ENCODE assay signal across 10 cellular contexts in the genomic region with DNA sequence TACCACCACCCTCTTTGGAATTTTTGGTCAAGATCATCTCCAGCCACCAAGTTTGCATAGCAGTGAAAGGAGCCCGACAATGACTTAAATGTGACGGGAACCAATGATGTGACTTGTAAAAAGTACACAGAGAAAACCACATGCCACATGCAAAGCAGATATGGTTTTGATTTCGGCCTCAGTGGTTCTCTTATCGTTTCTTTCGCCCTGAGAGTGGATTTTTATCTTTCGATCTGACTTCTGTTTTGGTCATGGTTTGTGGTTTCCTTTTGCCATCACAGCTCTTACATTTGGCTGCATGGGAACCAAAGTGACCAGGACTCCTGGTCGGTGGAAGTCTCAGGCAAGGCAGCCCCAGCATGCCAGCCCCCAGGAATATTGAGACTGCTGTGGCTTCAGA. TPM values are rescaled to one million over a fixed set of nuclear protein-coding genes. Genes with fewer than 3 reads are reported as not detected.
DNase-seq lines count a peak whose midpoint lies in the region; ATAC-seq and TF ChIP-seq lines count a peak whose summit lies in the region.
"Had no signal": no experiment of that assay in that cellular context is flagged by ENCODE, and none has a peak within 500 bp of the region (broad histone marks: within the 10 kb centered on the region; RNA-seq: fewer than 3 reads in every experiment).

No MANE protein-coding gene starts in this region.

- H3K27me3 Mint-ChIP-seq in activated CD8-positive, alpha-beta T cell treated with anti-CD3 and anti-CD28 coated beads, Interleukin-2, amount 10 ng/mL, durations not matched to agents 7 days and 5 days (ENCODE audit: low read depth), result peaks cover 64% of the 10 kb centered on the region

- POLR2A ChIA-PET in activated CD8-positive, alpha-beta T cell treated with anti-CD3 and anti-CD28 coated beads, Interleukin-2, amount 10 ng/mL, durations not matched to agents 7 days and 5 days (lab: Charles Lee), result no interaction called here

- peaks cover 42% of the 10 kb centered on the region for H3K4me1 ChIP-seq in BE2C

- peak overlapping the region; percentile 17 for H3K27ac Mint-ChIP-seq in activated CD8-positive, alpha-beta T cell treated with anti-CD3 and anti-CD28 coated beads, Interleukin-2, amount 10 ng/mL, durations not matched to agents 7 days and 5 days
- H3K27ac Mint-ChIP-seq: activated naive CD8-positive, alpha-beta T cell had no signal

- H3K9me3 ChIP-seq in BE2C, result no peaks in the 10 kb centered on the region
- H3K9me3 ChIP-seq: neutrophil had no signal

- CTCF ChIA-PET in activated CD8-positive, alpha-beta T cell treated with anti-CD3 and anti-CD28 coated beads, Interleukin-2, amount 10 ng/mL, durations not matched to agents 7 days and 5 days (lab: Charles Lee), result no interaction called here

- peak; percentile 94 for ATAC-seq in GM19328 (IDR thresholded peaks at IDR 0.05; ENCODE audit: unreplicated experiment)
- ATAC-seq in HG03139 (IDR thresholded peaks at IDR 0.05; ENCODE audit: unreplicated experiment), result peak; percentile 95
- ATAC-seq in activated CD8-positive, alpha-beta T cell treated with anti-CD3 and anti-CD28 coated beads, Interleukin-2, amount 10 ng/mL, durations not matched to agents 7 days and 5 days, result peak; percentile 60

- peak overlapping the region; percentile 25 for H3K4me3 ChIP-seq in BE2C (ENCODE audit: low read depth, low read length)

- H3K36me3 Mint-ChIP-seq in activated CD8-positive, alpha-beta T cell treated with anti-CD3 and anti-CD28 coated beads, Interleukin-2, amount 10 ng/mL, durations not matched to agents 7 days and 5 days (ENCODE audit: low read depth), result no peaks in the 10 kb centered on the region
- H3K36me3 Mint-ChIP-seq: activated naive CD8-positive, alpha-beta T cell had no signal

- no peak overlapping the region for H3K4me3 Mint-ChIP-seq in activated CD8-positive, alpha-beta T cell treated with anti-CD3 and anti-CD28 coated beads, Interleukin-2, amount 10 ng/mL, durations not matched to agents 7 days and 5 days
- H3K4me3 Mint-ChIP-seq: activated naive CD8-positive, alpha-beta T cell had no signal

- H3K36me3 ChIP-seq in BE2C, result no peaks in the 10 kb centered on the region
- H3K36me3 ChIP-seq: neutrophil had no signal

- peak; percentile 54 for DNase-seq in BE2C
- DNase-seq in activated CD8-positive, alpha-beta T cell treated with anti-CD3 and anti-CD28 coated beads, Interleukin-2, amount 10 ng/mL, durations not matched to agents 7 days and 5 days, result peak; percentile 53
- no peak for DNase-seq in NCI-H1092 (lab: John Stamatoyannopoulos, UW)
- DNase-seq in NCI-H82 treated with DMSO at 0.1 percent for 48 hours (lab: John Stamatoyannopoulos, UW; ENCODE audit: unreplicated experiment), result no peak
- DNase-seq in NCI-H2171 (lab: John Stamatoyannopoulos, UW), result no peak
- no peak for DNase-seq in NCI-H69 (lab: John Stamatoyannopoulos, UW)

- no peaks in the 10 kb centered on the region for H3K9me3 Mint-ChIP-seq in activated CD8-positive, alpha-beta T cell treated with anti-CD3 and anti-CD28 coated beads, Interleukin-2, amount 10 ng/mL, durations not matched to agents 7 days and 5 days (ENCODE audit: insufficient read depth)

- no peaks in the 10 kb centered on the region for H3K27me3 ChIP-seq in BE2C

- TF ChIP-seq CTCF in BE2C (IDR thresholded peaks at IDR 0.05; ENCODE audit: low read depth, low read length), result no peak

- H3K4me1 Mint-ChIP-seq in activated CD8-positive, alpha-beta T cell treated with anti-CD3 and anti-CD28 coated beads, Interleukin-2, amount 10 ng/mL, durations not matched to agents 7 days and 5 days (ENCODE audit: low read depth), result peaks cover 19% of the 10 kb centered on the region

RNA-seq across cellular contexts. Expression of a gene that starts 31.5 kb away (rescaled TPM):
- 41.5 TPM for polyA plus RNA-seq in BE2C (2012; ENCODE audit: insufficient read depth, insufficient read length, low read depth)
- total RNA-seq in activated CD8-positive, alpha-beta T cell treated with anti-CD3 and anti-CD28 coated beads, Interleukin-2, amount 10 ng/mL, durations not matched to agents 7 days and 5 days, result under 1 TPM; 0.26 to 0.42 TPM

Comparison
In these comparisons a context has a peak if more than half of its experiments do, and no peak if none do; other contexts are left out.
1. DNase-seq: peak in BE2C (single experiment) and activated CD8-positive, alpha-beta T cell treated with anti-CD3 and anti-CD28 coated beads, Interleukin-2, amount 10 ng/mL, durations not matched to agents 7 days and 5 days (single experiment); none in NCI-H1092 (single experiment), NCI-H82 treated with DMSO at 0.1 percent for 48 hours (single experiment), NCI-H2171 (single experiment) and NCI-H69 (single experiment).
2. Peak in every context shown above with its lines, with median percentiles within 50 percentile points of each other: ATAC-seq.